In the genomic region with DNA sequence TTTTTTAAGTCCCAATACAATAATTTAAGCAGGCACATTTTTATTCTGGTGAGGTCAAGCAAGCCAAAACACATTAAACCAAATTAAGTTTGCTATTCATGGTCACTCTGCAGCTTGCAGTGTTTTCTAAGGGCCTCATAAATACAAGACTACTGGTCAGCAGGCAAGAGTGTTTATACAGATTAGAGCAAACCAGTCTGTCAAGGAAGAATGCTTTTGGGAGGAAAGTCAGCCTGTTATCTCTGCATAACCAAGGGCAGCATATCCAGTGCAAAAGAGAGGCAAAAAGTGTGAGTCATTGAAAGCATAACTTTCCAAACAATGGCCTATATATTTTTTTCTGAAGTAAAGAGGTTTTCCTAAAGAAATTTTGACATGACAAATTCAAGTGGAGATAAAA, we compare ENCODE assay signal across 1 cellular context.
TF ChIP-seq lines count a peak whose summit lies in the region.

No MANE protein-coding gene starts in this region.

TF ChIP-seq in K562, 482 proteins besides CTCF, POLR2A, EP300 and RAD21 (continued from another document and continues in another):
- TF ChIP-seq, protein P1, sequence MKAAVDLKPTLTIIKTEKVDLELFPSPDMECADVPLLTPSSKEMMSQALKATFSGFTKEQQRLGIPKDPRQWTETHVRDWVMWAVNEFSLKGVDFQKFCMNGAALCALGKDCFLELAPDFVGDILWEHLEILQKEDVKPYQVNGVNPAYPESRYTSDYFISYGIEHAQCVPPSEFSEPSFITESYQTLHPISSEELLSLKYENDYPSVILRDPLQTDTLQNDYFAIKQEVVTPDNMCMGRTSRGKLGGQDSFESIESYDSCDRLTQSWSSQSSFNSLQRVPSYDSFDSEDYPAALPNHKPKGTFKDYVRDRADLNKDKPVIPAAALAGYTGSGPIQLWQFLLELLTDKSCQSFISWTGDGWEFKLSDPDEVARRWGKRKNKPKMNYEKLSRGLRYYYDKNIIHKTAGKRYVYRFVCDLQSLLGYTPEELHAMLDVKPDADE (conservative IDR thresholded peaks at IDR 0.05; ENCODE audit: control insufficient read depth, low read depth, low read length) = no peak
- TF ChIP-seq, protein P2, sequence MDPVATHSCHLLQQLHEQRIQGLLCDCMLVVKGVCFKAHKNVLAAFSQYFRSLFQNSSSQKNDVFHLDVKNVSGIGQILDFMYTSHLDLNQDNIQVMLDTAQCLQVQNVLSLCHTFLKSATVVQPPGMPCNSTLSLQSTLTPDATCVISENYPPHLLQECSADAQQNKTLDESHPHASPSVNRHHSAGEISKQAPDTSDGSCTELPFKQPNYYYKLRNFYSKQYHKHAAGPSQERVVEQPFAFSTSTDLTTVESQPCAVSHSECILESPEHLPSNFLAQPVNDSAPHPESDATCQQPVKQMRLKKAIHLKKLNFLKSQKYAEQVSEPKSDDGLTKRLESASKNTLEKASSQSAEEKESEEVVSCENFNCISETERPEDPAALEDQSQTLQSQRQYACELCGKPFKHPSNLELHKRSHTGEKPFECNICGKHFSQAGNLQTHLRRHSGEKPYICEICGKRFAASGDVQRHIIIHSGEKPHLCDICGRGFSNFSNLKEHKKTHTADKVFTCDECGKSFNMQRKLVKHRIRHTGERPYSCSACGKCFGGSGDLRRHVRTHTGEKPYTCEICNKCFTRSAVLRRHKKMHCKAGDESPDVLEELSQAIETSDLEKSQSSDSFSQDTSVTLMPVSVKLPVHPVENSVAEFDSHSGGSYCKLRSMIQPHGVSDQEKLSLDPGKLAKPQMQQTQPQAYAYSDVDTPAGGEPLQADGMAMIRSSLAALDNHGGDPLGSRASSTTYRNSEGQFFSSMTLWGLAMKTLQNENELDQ (CRISPR knock-in tag; IDR thresholded peaks at IDR 0.05; ENCODE audit: borderline replicate concordance) = no peak
- peak; percentile 39; the same call in 1 of the 2 replicates for TF ChIP-seq RNF2 (IDR thresholded peaks at IDR 0.05)
- no peak for TF ChIP-seq EP400 (IDR thresholded peaks at IDR 0.05)
- no peak for TF ChIP-seq ZNF282 (CRISPR knock-in tag; IDR thresholded peaks at IDR 0.05)
- peak; percentile 79 for TF ChIP-seq MEIS2 (IDR thresholded peaks at IDR 0.05; ENCODE audit: partially characterized antibody)
- TF ChIP-seq FOS (IDR thresholded peaks at IDR 0.05; ENCODE audit: extremely low read depth, insufficient read length) = no peak
- no peak for TF ChIP-seq MEF2D (tag; conservative IDR thresholded peaks at IDR 0.05; ENCODE audit: low read depth)
- no peak for TF ChIP-seq ZNF398 (CRISPR knock-in tag; IDR thresholded peaks at IDR 0.05)
- no peak for TF ChIP-seq BDP1 (IDR thresholded peaks at IDR 0.05; ENCODE audit: insufficient read depth, insufficient read length)
- peak; percentile 95 for TF ChIP-seq SMARCE1 (IDR thresholded peaks at IDR 0.05)
- TF ChIP-seq, protein P3, sequence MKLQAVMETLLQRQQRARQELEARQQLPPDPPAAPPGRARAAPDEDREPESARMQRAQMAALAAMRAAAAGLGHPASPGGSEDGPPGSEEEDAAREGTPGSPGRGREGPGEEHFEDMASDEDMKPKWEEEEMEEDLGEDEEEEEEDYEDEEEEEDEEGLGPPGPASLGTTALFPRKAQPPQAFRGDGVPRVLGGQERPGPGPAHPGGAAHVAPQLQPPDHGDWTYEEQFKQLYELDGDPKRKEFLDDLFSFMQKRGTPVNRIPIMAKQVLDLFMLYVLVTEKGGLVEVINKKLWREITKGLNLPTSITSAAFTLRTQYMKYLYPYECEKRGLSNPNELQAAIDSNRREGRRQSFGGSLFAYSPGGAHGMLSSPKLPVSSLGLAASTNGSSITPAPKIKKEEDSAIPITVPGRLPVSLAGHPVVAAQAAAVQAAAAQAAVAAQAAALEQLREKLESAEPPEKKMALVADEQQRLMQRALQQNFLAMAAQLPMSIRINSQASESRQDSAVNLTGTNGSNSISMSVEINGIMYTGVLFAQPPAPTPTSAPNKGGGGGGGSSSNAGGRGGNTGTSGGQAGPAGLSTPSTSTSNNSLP (IDR thresholded peaks at IDR 0.05; ENCODE audit: borderline replicate concordance, low read depth, low read length) = peak; percentile 84
- TF ChIP-seq NBN (IDR thresholded peaks at IDR 0.05; ENCODE audit: low read depth) = no peak
- no peak for TF ChIP-seq ZNF224 (CRISPR knock-in tag; IDR thresholded peaks at IDR 0.05)
- no peak for TF ChIP-seq ETS2 (tag; IDR thresholded peaks at IDR 0.05; ENCODE audit: borderline replicate concordance, poor library complexity, severe bottlenecking)
- TF ChIP-seq RHOXF2B (CRISPR knock-in tag; conservative IDR thresholded peaks at IDR 0.05) = no peak
- no peak for TF ChIP-seq ZBTB34 (CRISPR knock-in tag; IDR thresholded peaks at IDR 0.05)
- TF ChIP-seq, protein P4, sequence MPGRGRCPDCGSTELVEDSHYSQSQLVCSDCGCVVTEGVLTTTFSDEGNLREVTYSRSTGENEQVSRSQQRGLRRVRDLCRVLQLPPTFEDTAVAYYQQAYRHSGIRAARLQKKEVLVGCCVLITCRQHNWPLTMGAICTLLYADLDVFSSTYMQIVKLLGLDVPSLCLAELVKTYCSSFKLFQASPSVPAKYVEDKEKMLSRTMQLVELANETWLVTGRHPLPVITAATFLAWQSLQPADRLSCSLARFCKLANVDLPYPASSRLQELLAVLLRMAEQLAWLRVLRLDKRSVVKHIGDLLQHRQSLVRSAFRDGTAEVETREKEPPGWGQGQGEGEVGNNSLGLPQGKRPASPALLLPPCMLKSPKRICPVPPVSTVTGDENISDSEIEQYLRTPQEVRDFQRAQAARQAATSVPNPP (IDR thresholded peaks at IDR 0.05; ENCODE audit: borderline replicate concordance, insufficient read depth, insufficient read length) = no peak
- no peak for TF ChIP-seq ZNF584 (CRISPR knock-in tag; IDR thresholded peaks at IDR 0.05; ENCODE audit: low read depth)
- TF ChIP-seq POLR2AphosphoS2 (IDR thresholded peaks at IDR 0.05; ENCODE audit: low read length) = no peak
- TF ChIP-seq ZNF347 (CRISPR knock-in tag; IDR thresholded peaks at IDR 0.05; ENCODE audit: low read depth) = no peak
- TF ChIP-seq ZNF197 (CRISPR knock-in tag; IDR thresholded peaks at IDR 0.05; ENCODE audit: low read depth) = no peak
- peak; percentile 83 for TF ChIP-seq MTA2 (IDR thresholded peaks at IDR 0.05; ENCODE audit: low read depth)
- TF ChIP-seq, protein P5, sequence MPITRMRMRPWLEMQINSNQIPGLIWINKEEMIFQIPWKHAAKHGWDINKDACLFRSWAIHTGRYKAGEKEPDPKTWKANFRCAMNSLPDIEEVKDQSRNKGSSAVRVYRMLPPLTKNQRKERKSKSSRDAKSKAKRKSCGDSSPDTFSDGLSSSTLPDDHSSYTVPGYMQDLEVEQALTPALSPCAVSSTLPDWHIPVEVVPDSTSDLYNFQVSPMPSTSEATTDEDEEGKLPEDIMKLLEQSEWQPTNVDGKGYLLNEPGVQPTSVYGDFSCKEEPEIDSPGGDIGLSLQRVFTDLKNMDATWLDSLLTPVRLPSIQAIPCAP (CRISPR knock-in tag; IDR thresholded peaks at IDR 0.05; ENCODE audit: borderline replicate concordance) = no peak
- no peak for TF ChIP-seq ZNF764 (CRISPR knock-in tag; IDR thresholded peaks at IDR 0.05; ENCODE audit: low read depth)
- no peak for TF ChIP-seq MYBL2 (IDR thresholded peaks at IDR 0.05; ENCODE audit: low read depth)
- TF ChIP-seq MYBL2 (CRISPR knock-in tag; IDR thresholded peaks at IDR 0.05; ENCODE audit: borderline replicate concordance) = no peak
- peak; percentile 66; the same call in 1 of the 2 replicates for TF ChIP-seq BHLHE40 (IDR thresholded peaks at IDR 0.05; ENCODE audit: low read length)
- no peak for TF ChIP-seq ZNF239 (CRISPR knock-in tag; IDR thresholded peaks at IDR 0.05)
- no peak for TF ChIP-seq FOXJ3 (CRISPR knock-in tag; IDR thresholded peaks at IDR 0.05)
- no peak for TF ChIP-seq TAF9B (IDR thresholded peaks at IDR 0.05; ENCODE audit: partially characterized antibody)
- TF ChIP-seq, protein P6, sequence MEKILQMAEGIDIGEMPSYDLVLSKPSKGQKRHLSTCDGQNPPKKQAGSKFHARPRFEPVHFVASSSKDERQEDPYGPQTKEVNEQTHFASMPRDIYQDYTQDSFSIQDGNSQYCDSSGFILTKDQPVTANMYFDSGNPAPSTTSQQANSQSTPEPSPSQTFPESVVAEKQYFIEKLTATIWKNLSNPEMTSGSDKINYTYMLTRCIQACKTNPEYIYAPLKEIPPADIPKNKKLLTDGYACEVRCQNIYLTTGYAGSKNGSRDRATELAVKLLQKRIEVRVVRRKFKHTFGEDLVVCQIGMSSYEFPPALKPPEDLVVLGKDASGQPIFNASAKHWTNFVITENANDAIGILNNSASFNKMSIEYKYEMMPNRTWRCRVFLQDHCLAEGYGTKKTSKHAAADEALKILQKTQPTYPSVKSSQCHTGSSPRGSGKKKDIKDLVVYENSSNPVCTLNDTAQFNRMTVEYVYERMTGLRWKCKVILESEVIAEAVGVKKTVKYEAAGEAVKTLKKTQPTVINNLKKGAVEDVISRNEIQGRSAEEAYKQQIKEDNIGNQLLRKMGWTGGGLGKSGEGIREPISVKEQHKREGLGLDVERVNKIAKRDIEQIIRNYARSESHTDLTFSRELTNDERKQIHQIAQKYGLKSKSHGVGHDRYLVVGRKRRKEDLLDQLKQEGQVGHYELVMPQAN (IDR thresholded peaks at IDR 0.05; ENCODE audit: borderline replicate concordance) = no peak
- no peak for TF ChIP-seq POU5F1 (IDR thresholded peaks at IDR 0.05; ENCODE audit: borderline replicate concordance, low read depth, low read length, partially characterized antibody)
- TF ChIP-seq ZFP1 (CRISPR knock-in tag; IDR thresholded peaks at IDR 0.05) = no peak
- TF ChIP-seq, protein P7, sequence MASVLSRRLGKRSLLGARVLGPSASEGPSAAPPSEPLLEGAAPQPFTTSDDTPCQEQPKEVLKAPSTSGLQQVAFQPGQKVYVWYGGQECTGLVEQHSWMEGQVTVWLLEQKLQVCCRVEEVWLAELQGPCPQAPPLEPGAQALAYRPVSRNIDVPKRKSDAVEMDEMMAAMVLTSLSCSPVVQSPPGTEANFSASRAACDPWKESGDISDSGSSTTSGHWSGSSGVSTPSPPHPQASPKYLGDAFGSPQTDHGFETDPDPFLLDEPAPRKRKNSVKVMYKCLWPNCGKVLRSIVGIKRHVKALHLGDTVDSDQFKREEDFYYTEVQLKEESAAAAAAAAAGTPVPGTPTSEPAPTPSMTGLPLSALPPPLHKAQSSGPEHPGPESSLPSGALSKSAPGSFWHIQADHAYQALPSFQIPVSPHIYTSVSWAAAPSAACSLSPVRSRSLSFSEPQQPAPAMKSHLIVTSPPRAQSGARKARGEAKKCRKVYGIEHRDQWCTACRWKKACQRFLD (CRISPR knock-in tag; IDR thresholded peaks at IDR 0.05) = no peak
- TF ChIP-seq FOXO4 (CRISPR knock-in tag; IDR thresholded peaks at IDR 0.05) = no peak
- no peak for TF ChIP-seq KLF1 (tag; IDR thresholded peaks at IDR 0.05)
- no peak for TF ChIP-seq E2F6 (IDR thresholded peaks at IDR 0.05; ENCODE audit: borderline replicate concordance in 1 of 2, extremely low read depth in 1 of 2, insufficient read depth in 1 of 2, insufficient read length in 1 of 2, low read depth in 1 of 2, low read length in 1 of 2, poor library complexity in 1 of 2, severe bottlenecking in 1 of 2)
- no peak for TF ChIP-seq IRF9 (tag; IDR thresholded peaks at IDR 0.05)
- no peak for TF ChIP-seq ZFPM2 (CRISPR knock-in tag; IDR thresholded peaks at IDR 0.05)
- no peak for TF ChIP-seq PRPF4 (IDR thresholded peaks at IDR 0.05; ENCODE audit: insufficient read depth, low read depth, low read length, poor library complexity, severe bottlenecking)
- no peak for TF ChIP-seq ZNF12 (CRISPR knock-in tag; IDR thresholded peaks at IDR 0.05)
